In genomic region chr7:12771378-12771877, GRCh38 we compare ENCODE assay signal across 9 cellular contexts.
DNase-seq lines count a peak whose midpoint lies in the region; ATAC-seq and TF ChIP-seq lines count a peak whose summit lies in the region.
"Had no signal": no experiment of that assay in that cellular context is flagged by ENCODE, and none has a peak within 500 bp of the region (broad histone marks: within the 10 kb centered on the region; RNA-seq: fewer than 3 reads in every experiment).

No MANE protein-coding gene starts in this region.

- no peak for ATAC-seq in HG03432 (IDR thresholded peaks at IDR 0.05; ENCODE audit: unreplicated experiment)
- no peak for ATAC-seq in GM18870 (IDR thresholded peaks at IDR 0.05; ENCODE audit: unreplicated experiment)
- ATAC-seq: natural killer cell treated with Interleukin-12 subunit alpha and Interleukin-12 subunit beta and Interleukin-15 and Interleukin-18, amount 100 ng/mL, for 72 hours had no signal

- in situ Hi-C loops in G401 (cut with HindIII; ENCODE audit: low sequenced_read_pairs) = no loop called here

- DNase-seq in G401 (ENCODE audit: low spot score) = peak; percentile 20
- DNase-seq in NCI-H345 (lab: John Stamatoyannopoulos, UW) = peak; percentile 47
- DNase-seq in esophagus squamous epithelium (lab: John Stamatoyannopoulos, UW) = no peak
- no peak for DNase-seq in osteoblast (ENCODE audit: insufficient read length, low spot score, missing footprints)
- no peak for DNase-seq in MV-4-11 (lab: John Stamatoyannopoulos, UW)
- no peak for DNase-seq in activated naive CD4-positive, alpha-beta T cell treated with anti-CD3 and anti-CD28 coated beads, Interleukin-2, amount 50 U/mL, for 16 hours

- TF ChIP-seq POLR2A in esophagus squamous epithelium (IDR thresholded peaks at IDR 0.05) = no peak

- peak overlapping the region; percentile 91 for H3K4me2 ChIP-seq in osteoblast (ENCODE audit: insufficient read depth, low read length)

- peak overlapping the region in 3 of 4 donors; percentile 4 to 45 (median 17) for H3K4me3 ChIP-seq in esophagus squamous epithelium
- H3K4me3 ChIP-seq in osteoblast (ENCODE audit: insufficient read depth, low read length) = peak overlapping the region; percentile 60

- H3K27ac ChIP-seq in esophagus squamous epithelium (peak overlapping the region in 3 of 4 donors; percentile 8 to 36 (median 11)), osteoblast (ENCODE audit: low read depth, low read length) (no peak overlapping the region)

- TF ChIP-seq CTCF in esophagus squamous epithelium (IDR thresholded peaks at IDR 0.05) (no peak), osteoblast (IDR thresholded peaks at IDR 0.05; ENCODE audit: extremely low read depth, low read depth, low read length) (no peak)

- intact Hi-C loops in esophagus squamous epithelium (cut with DNase I) = no loop called here

- no peaks in the 10 kb centered on the region for H4K20me1 ChIP-seq in osteoblast (ENCODE audit: insufficient read depth, low read length)

- H3K4me1 ChIP-seq in esophagus squamous epithelium (peaks cover 0 to 32% (median 11%) of the 10 kb centered on the region in 3 donors), osteoblast (ENCODE audit: insufficient read depth, low read length) (peaks cover 18% of the 10 kb centered on the region)

- peak overlapping the region; percentile 86 for H2AFZ ChIP-seq in osteoblast (ENCODE audit: low read length)

- no peaks in the 10 kb centered on the region for H3K79me2 ChIP-seq in osteoblast (ENCODE audit: insufficient read depth, low read length)

- no peaks in the 10 kb centered on the region for H3K36me3 ChIP-seq in esophagus squamous epithelium
- H3K36me3 ChIP-seq in osteoblast (ENCODE audit: insufficient read depth, low read length) = no peaks in the 10 kb centered on the region

- H3K27me3 ChIP-seq in esophagus squamous epithelium = no peaks in the 10 kb centered on the region
- H3K27me3 ChIP-seq in osteoblast (ENCODE audit: insufficient read depth, low read length) = no peaks in the 10 kb centered on the region

- peaks cover 0 to 4% (median 0%) of the 10 kb centered on the region in 3 donors for H3K9me3 ChIP-seq in esophagus squamous epithelium
- no peaks in the 10 kb centered on the region for H3K9me3 ChIP-seq in osteoblast (ENCODE audit: low read depth, low read length)

- WGBS in esophagus squamous epithelium, 2 donors = 5 to 15% methylated on average over 7 of the region's 7 CpGs

Comparison
In these comparisons a context has a peak if more than half of its experiments do, and no peak if none do; other contexts are left out.
1. DNase-seq: peak in G401 (single experiment) and NCI-H345 (single experiment); none in esophagus squamous epithelium (single experiment), osteoblast (single experiment), MV-4-11 (single experiment) and activated naive CD4-positive, alpha-beta T cell treated with anti-CD3 and anti-CD28 coated beads, Interleukin-2, amount 50 U/mL, for 16 hours (single experiment).